Comparison of ENCODE assay signal across 8 cellular contexts in the genomic region with DNA sequence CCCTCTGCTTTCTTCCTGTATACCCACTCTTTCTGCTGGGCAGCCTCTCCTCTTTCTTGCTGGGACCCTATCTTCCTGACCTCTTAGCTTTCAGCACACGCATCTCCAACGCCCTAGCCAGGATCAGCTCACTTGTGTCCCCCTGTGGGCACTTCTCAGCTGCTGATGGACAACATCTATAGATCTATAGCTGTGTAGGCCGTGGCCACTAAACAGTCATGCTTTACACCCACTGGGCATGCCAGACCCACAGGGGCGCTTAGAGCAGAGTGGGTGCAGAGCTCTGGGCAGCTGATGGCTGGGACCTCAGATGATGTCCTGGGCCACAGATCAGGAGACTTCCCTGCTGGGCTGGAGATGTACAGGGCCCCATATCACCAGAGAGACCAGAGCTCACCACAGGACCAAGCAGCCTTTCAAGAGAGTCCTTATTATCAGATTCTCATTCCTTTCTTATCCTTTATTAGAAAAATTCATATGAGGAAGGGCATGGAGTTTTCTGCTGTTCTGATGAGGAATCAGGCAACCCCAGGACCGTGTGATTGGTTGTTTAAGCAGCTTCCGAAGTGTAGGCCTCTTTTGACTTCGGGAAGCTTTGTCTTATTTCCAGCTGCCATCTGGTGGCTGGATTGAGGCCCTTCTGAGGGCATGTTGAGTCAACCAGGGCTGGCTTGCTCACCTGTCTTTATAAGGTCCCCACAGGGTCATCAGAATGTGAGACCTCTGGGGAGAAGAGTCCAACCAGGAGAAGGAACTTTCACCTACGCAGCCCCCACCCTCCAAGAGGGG.
DNase-seq lines count a peak whose midpoint lies in the region; ATAC-seq lines count a peak whose summit lies in the region.

No MANE protein-coding gene starts in this region.

- H3K4me3 Mint-ChIP-seq in naive thymus-derived CD8-positive, alpha-beta T cell, result no peak overlapping the region

- peaks cover 0 to 5% (median 0%) of the 10 kb centered on the region in 9 donors for H3K9me3 Mint-ChIP-seq in naive thymus-derived CD8-positive, alpha-beta T cell

- H3K36me3 Mint-ChIP-seq in naive thymus-derived CD8-positive, alpha-beta T cell, result peaks cover 0 to 5% (median 2%) of the 10 kb centered on the region in 3 donors

- DNase-seq in Ammon's horn (ENCODE audit: low spot score) (peak; percentile 75), GM19240 (ENCODE audit: insufficient read length, low spot score) (peak; percentile 75), NCI-H510A treated with DMSO at 0.1 percent for 48 hours (lab: John Stamatoyannopoulos, UW) (peak; percentile 33), superior temporal gyrus (ENCODE audit: extremely low spot score) (peak; percentile 84)
- peak; percentile 11 to 12 for DNase-seq in activated CD8-positive, alpha-beta memory T cell treated with anti-CD3 and anti-CD28 coated beads for 4 hours (ENCODE audit: low read depth in 2 of 2)
- DNase-seq in naive thymus-derived CD8-positive, alpha-beta T cell, result peak in 7 of 10 donors; percentile 12 to 38 (median 32)

- POLR2A ChIA-PET in naive thymus-derived CD8-positive, alpha-beta T cell (lab: Charles Lee), result interaction anchor here (0.9 to 1.7 kb wide), 2 partner anchors 119 to 120 kb away, joined by 4 to 9 read pairs; a partner anchor contains a TSS

- ATAC-seq in esophagus mucosa (peak; percentile 77), GM18498 (IDR thresholded peaks at IDR 0.05; ENCODE audit: unreplicated experiment) (no peak)
- ATAC-seq in naive thymus-derived CD8-positive, alpha-beta T cell, result peak; percentile 48 to 79

- peak overlapping the region in 4 of 10 donors; percentile 19 to 88 (median 28) for H3K27ac Mint-ChIP-seq in naive thymus-derived CD8-positive, alpha-beta T cell

- peaks cover 0 to 3% (median under 1%) of the 10 kb centered on the region in 4 donors for H3K4me1 Mint-ChIP-seq in naive thymus-derived CD8-positive, alpha-beta T cell

- H3K27me3 Mint-ChIP-seq in naive thymus-derived CD8-positive, alpha-beta T cell, result peaks cover 1 to 10% (median 5%) of the 10 kb centered on the region in 5 donors

Comparison
In these comparisons a context has a peak if more than half of its experiments do, and no peak if none do; other contexts are left out.
1. DNase-seq: peak in every context shown above with its lines; median percentile 84 in superior temporal gyrus; 75 in Ammon's horn; 75 in GM19240; 33 in NCI-H510A treated with DMSO at 0.1 percent for 48 hours; 32 in naive thymus-derived CD8-positive, alpha-beta T cell; 12 in activated CD8-positive, alpha-beta memory T cell treated with anti-CD3 and anti-CD28 coated beads for 4 hours.